In the genomic region with DNA sequence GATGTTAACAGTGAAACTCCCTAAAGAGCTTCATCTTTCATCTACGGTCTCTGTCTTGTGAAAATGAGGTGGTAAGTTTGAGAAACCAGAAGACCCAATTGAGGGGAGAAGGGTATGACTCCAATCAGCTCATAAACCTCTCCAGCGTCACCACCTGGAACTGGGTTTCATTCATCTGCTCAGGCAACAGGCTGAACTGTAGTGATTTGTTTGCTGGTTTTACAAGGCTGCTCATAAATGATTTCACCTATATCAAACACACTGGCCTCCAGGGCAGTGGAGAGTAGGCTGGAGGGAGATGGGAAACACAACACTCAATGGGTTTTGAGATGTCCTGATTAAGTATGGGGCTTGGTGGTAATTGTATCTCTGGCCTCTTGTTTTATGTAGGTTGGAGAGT, we compare ENCODE assay signal across 18 cellular contexts.
DNase-seq lines count a peak whose midpoint lies in the region; ATAC-seq and TF ChIP-seq lines count a peak whose summit lies in the region.
"Had no signal": no experiment of that assay in that cellular context is flagged by ENCODE, and none has a peak within 500 bp of the region (broad histone marks: within the 10 kb centered on the region; RNA-seq: fewer than 3 reads in every experiment).

No MANE protein-coding gene starts in this region.

- H3K4ac ChIP-seq in trophoblast cell (ENCODE audit: low read depth, low read length): no peak overlapping the region

- no peak overlapping the region for H4K8ac ChIP-seq in trophoblast cell (ENCODE audit: low read depth, low read length)

- peaks cover 8% of the 10 kb centered on the region for H3K27me3 Mint-ChIP-seq in activated CD4-positive, alpha-beta T cell treated with anti-CD3 and anti-CD28 coated beads, Interleukin-2, amount 10 ng/mL, durations not matched to agents 24 days and 14 days
- no peaks in the 10 kb centered on the region for H3K27me3 Mint-ChIP-seq in WTC11 (ENCODE audit: low read depth)

- peak; percentile 18 for DNase-seq in activated CD4-positive, alpha-beta T cell treated with anti-CD3 and anti-CD28 coated beads, Interleukin-2, amount 10 ng/mL, durations not matched to agents 24 days and 14 days
- no peak for DNase-seq in activated CD4-positive, alpha-beta T cell treated with anti-CD3 and anti-CD28 coated beads, Interleukin-2, amount 50 U/mL, for 1 hour
- DNase-seq in mucosa of descending colon (no peak), WTC11 (ENCODE audit: low spot score) (no peak), trophoblast cell (no peak)
- DNase-seq: 8988T; CD4-positive, alpha-beta memory T cell; DMS153; DMS79; GDM1; HCEC 1CT; HFFc6 had no signal

- no peak overlapping the region for H4K12ac ChIP-seq in trophoblast cell (ENCODE audit: low read depth, low read length)

- H3K4me1 ChIP-seq in mucosa of descending colon (ENCODE audit: low read depth) (no peaks in the 10 kb centered on the region), trophoblast cell (ENCODE audit: control insufficient read depth in 1 of 2, insufficient read depth in 2 of 2, low read length in 2 of 2) (peaks cover 3 to 4% of the 10 kb centered on the region in 2 experiments)
- H3K4me1 ChIP-seq: BLaER1 had no signal

- peak; percentile 34 for ATAC-seq in mucosa of descending colon
- no peak for ATAC-seq in WTC11
- ATAC-seq in GM19351 (IDR thresholded peaks at IDR 0.05; ENCODE audit: unreplicated experiment): no peak
- ATAC-seq: GM23338 had no signal

- H3K14ac ChIP-seq in trophoblast cell (ENCODE audit: low read length): no peak overlapping the region

- WGBS in trophoblast cell (ENCODE audit: extremely low coverage, insufficient coverage, insufficient read length): no CpG with 5 or more reads among the region's 2 CpGs

- no peak overlapping the region for H2AK5ac ChIP-seq in trophoblast cell (ENCODE audit: low read length)

- H3K23ac ChIP-seq in trophoblast cell (ENCODE audit: low read length): no peak overlapping the region

- no peak for TF ChIP-seq CTCF in VCaP (conservative IDR thresholded peaks at IDR 0.05)
- no peak for TF ChIP-seq CTCF in mucosa of descending colon (IDR thresholded peaks at IDR 0.05)
- TF ChIP-seq CTCF in WTC11 (IDR thresholded peaks at IDR 0.05): no peak

- no peak overlapping the region for H3K18ac ChIP-seq in trophoblast cell (ENCODE audit: low read length)

- no peak overlapping the region for H3K4me3 Mint-ChIP-seq in activated CD4-positive, alpha-beta T cell treated with anti-CD3 and anti-CD28 coated beads, Interleukin-2, amount 10 ng/mL, durations not matched to agents 24 days and 14 days
- no peak overlapping the region for H3K4me3 Mint-ChIP-seq in WTC11
- H3K4me3 Mint-ChIP-seq: CD14-positive monocyte; CD4-positive, alpha-beta memory T cell; GM23338; HFFc6 had no signal

- H2AFZ ChIP-seq in trophoblast cell (ENCODE audit: insufficient read depth, low read length, poor library complexity): no peak overlapping the region
- H2AFZ ChIP-seq: GM23338 had no signal

- POLR2A ChIA-PET in WTC11 (lab: Charles Lee): no interaction called here

- H3K4me3 ChIP-seq in mucosa of descending colon (no peak overlapping the region), trophoblast cell (ENCODE audit: low read depth, low read length) (no peak overlapping the region)
- H3K4me3 ChIP-seq: BLaER1, GM23338 had no signal

- no peak overlapping the region for H4K91ac ChIP-seq in trophoblast cell (ENCODE audit: low read depth, low read length)

- H3K9ac ChIP-seq in trophoblast cell (ENCODE audit: low read length): no peak overlapping the region
- H3K9ac ChIP-seq: BLaER1 had no signal

- H3K4me1 Mint-ChIP-seq in activated CD4-positive, alpha-beta T cell treated with anti-CD3 and anti-CD28 coated beads, Interleukin-2, amount 10 ng/mL, durations not matched to agents 24 days and 14 days: no peaks in the 10 kb centered on the region
- no peaks in the 10 kb centered on the region for H3K4me1 Mint-ChIP-seq in WTC11
- H3K4me1 Mint-ChIP-seq: CD14-positive monocyte; CD4-positive, alpha-beta memory T cell; GM23338 had no signal

- H3K36me3 ChIP-seq in mucosa of descending colon (ENCODE audit: low read depth) (no peaks in the 10 kb centered on the region), trophoblast cell (ENCODE audit: control insufficient read depth in 1 of 2, insufficient read depth in 2 of 2, low read length in 2 of 2) (no peaks in the 10 kb centered on the region)
- H3K36me3 ChIP-seq: BLaER1 had no signal

- no peaks in the 10 kb centered on the region for H3K27me3 ChIP-seq in trophoblast cell (ENCODE audit: insufficient read depth, low read length)
- H3K27me3 ChIP-seq: BLaER1 had no signal

- H2BK120ac ChIP-seq in trophoblast cell (ENCODE audit: insufficient read depth, low read length, poor library complexity): no peak overlapping the region

- no peak overlapping the region for H3K27ac Mint-ChIP-seq in activated CD4-positive, alpha-beta T cell treated with anti-CD3 and anti-CD28 coated beads, Interleukin-2, amount 10 ng/mL, durations not matched to agents 24 days and 14 days
- no peak overlapping the region for H3K27ac Mint-ChIP-seq in WTC11
- H3K27ac Mint-ChIP-seq: CD14-positive monocyte; CD4-positive, alpha-beta memory T cell; GM23338; HFFc6 had no signal

- H3K27ac ChIP-seq in VCaP: peak overlapping the region; percentile 67; the same call in 1 of the 2 replicates
- no peak overlapping the region for H3K27ac ChIP-seq in trophoblast cell (ENCODE audit: low read depth, low read length)
- H3K27ac ChIP-seq: BLaER1, HL-60 had no signal

- no peaks in the 10 kb centered on the region for H3K9me3 Mint-ChIP-seq in activated CD4-positive, alpha-beta T cell treated with anti-CD3 and anti-CD28 coated beads, Interleukin-2, amount 10 ng/mL, durations not matched to agents 24 days and 14 days
- 0 out of 2 replicates have a peak, but pooled peaks cover 5% of the 10 kb centered on the region for H3K9me3 Mint-ChIP-seq in WTC11
- H3K9me3 Mint-ChIP-seq: GM23338 had no signal

- H3K4me2 ChIP-seq in trophoblast cell (ENCODE audit: low read length): no peak overlapping the region
- H3K4me2 ChIP-seq: BLaER1, GM23338 had no signal

- H3K36me3 Mint-ChIP-seq in activated CD4-positive, alpha-beta T cell treated with anti-CD3 and anti-CD28 coated beads, Interleukin-2, amount 10 ng/mL, durations not matched to agents 24 days and 14 days (ENCODE audit: low read depth): no peaks in the 10 kb centered on the region
- H3K36me3 Mint-ChIP-seq in WTC11: no peaks in the 10 kb centered on the region
- H3K36me3 Mint-ChIP-seq: CD14-positive monocyte; CD4-positive, alpha-beta memory T cell had no signal

- no peaks in the 10 kb centered on the region for H3K79me1 ChIP-seq in trophoblast cell (ENCODE audit: low read length)

- no peak overlapping the region for H2BK5ac ChIP-seq in trophoblast cell (ENCODE audit: low read depth, low read length, poor library complexity)

- CTCF ChIA-PET in WTC11 (lab: Charles Lee): interaction anchor here (0.8 to 1.5 kb wide), 2 partner anchors 10 to 217 kb away, joined by 4 to 5 read pairs; no protein-coding TSS in a partner anchor

- intact Hi-C loops in activated CD4-positive, alpha-beta T cell treated with anti-CD3 and anti-CD28 coated beads, Interleukin-2, amount 10 ng/mL, durations not matched to agents 24 days and 14 days (cut with micrococcal nuclease): no loop called here
- intact Hi-C loops in mucosa of descending colon (cut with DNase I, micrococcal nuclease): no loop called here

- H2BK12ac ChIP-seq in trophoblast cell (ENCODE audit: low read length): no peak overlapping the region

- H3K9me3 ChIP-seq in mucosa of descending colon: no peaks in the 10 kb centered on the region
- H3K9me3 ChIP-seq in trophoblast cell (ENCODE audit: insufficient read depth, low read depth, low read length): no peaks in the 10 kb centered on the region

- H3K79me2 ChIP-seq in trophoblast cell (ENCODE audit: control insufficient read depth, insufficient read depth, low read length, poor library complexity): no peaks in the 10 kb centered on the region

TF ChIP-seq in WTC11, 78 proteins besides CTCF, POLR2A, EP300 and RAD21 (continues in another document):
- TF ChIP-seq AR (CRISPR knock-in tag; IDR thresholded peaks at IDR 0.05): no peak
- TF ChIP-seq, protein P1, sequence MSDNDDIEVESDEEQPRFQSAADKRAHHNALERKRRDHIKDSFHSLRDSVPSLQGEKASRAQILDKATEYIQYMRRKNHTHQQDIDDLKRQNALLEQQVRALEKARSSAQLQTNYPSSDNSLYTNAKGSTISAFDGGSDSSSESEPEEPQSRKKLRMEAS (CRISPR knock-in tag; IDR thresholded peaks at IDR 0.05): no peak
- TF ChIP-seq CREM (CRISPR knock-in tag; IDR thresholded peaks at IDR 0.05): no peak
- no peak for TF ChIP-seq ZBTB43 (CRISPR knock-in tag; IDR thresholded peaks at IDR 0.05)
- TF ChIP-seq TCF7 (CRISPR knock-in tag; IDR thresholded peaks at IDR 0.05; ENCODE audit: low read depth): no peak
